Comparison of ENCODE assay signal across 20 cellular contexts in genomic region chr2:119546446-119546765, GRCh38. TPM values are rescaled to one million over a fixed set of nuclear protein-coding genes. Genes with fewer than 3 reads are reported as not detected.
DNase-seq lines count a peak whose midpoint lies in the region; ATAC-seq and TF ChIP-seq lines count a peak whose summit lies in the region.
"Had no signal": no experiment of that assay in that cellular context is flagged by ENCODE, and none has a peak within 500 bp of the region (broad histone marks: within the 10 kb centered on the region; RNA-seq: fewer than 3 reads in every experiment).

No MANE protein-coding gene starts in this region.

- H3K27ac ChIP-seq in duodenal mucosa (ENCODE audit: low read depth, low read length) (no peak overlapping the region), mesodermal cell (ENCODE audit: low read depth, low read length, severe bottlenecking) (peak overlapping the region; percentile 43)
- H3K27ac ChIP-seq in CD8-positive, alpha-beta T cell (ENCODE audit: low read depth, low read length), result no peak overlapping the region
- H3K27ac ChIP-seq: BLaER1 treated with 17β-estradiol and CSF1 and Interleukin-3, amounts not matched to agents 10 nM and 100 nM had no signal

- intact Hi-C loops in CD8-positive, alpha-beta T cell (cut with DNase I, micrococcal nuclease), result no loop called here

- H3K4me1 Mint-ChIP-seq in type B pancreatic cell (ENCODE audit: unreplicated experiment), result peaks cover 25% of the 10 kb centered on the region
- H3K4me1 Mint-ChIP-seq in CD8-positive, alpha-beta T cell (ENCODE audit: low read depth), result peaks cover 8% of the 10 kb centered on the region

- H3K27ac Mint-ChIP-seq in type B pancreatic cell, result peak overlapping the region; percentile 30
- H3K27ac Mint-ChIP-seq in CD8-positive, alpha-beta T cell, result no peak overlapping the region
- H3K27ac Mint-ChIP-seq: CD8-positive, alpha-beta memory T cell had no signal

- no peak for TF ChIP-seq CTCF in type B pancreatic cell (conservative IDR thresholded peaks at IDR 0.05)
- TF ChIP-seq CTCF in CD8-positive, alpha-beta T cell (IDR thresholded peaks at IDR 0.05), result no peak

- H3K36me3 ChIP-seq in duodenal mucosa (ENCODE audit: control insufficient read depth in 1 of 2, insufficient read depth in 2 of 2, low read length in 2 of 2) (no peaks in the 10 kb centered on the region), mesodermal cell (ENCODE audit: control insufficient read depth, insufficient read depth, low read length) (no peaks in the 10 kb centered on the region)
- no peaks in the 10 kb centered on the region for H3K36me3 ChIP-seq in CD8-positive, alpha-beta T cell (ENCODE audit: insufficient read depth, low read length)
- H3K36me3 ChIP-seq: BLaER1 treated with 17β-estradiol and CSF1 and Interleukin-3, amounts not matched to agents 10 nM and 100 nM had no signal

- POLR2A ChIA-PET in CD8-positive, alpha-beta T cell (lab: Charles Lee), result no interaction called here

- peaks cover 3% of the 10 kb centered on the region for H3K36me3 Mint-ChIP-seq in type B pancreatic cell
- H3K36me3 Mint-ChIP-seq in CD8-positive, alpha-beta T cell, result no peaks in the 10 kb centered on the region

- H3K27me3 ChIP-seq in duodenal mucosa (ENCODE audit: control insufficient read depth in 1 of 2, insufficient read depth in 2 of 2, low read length in 2 of 2), result no peaks in the 10 kb centered on the region
- H3K27me3 ChIP-seq in CD8-positive, alpha-beta T cell (ENCODE audit: insufficient read depth, low read length), result peaks cover 13% of the 10 kb centered on the region

- CTCF ChIA-PET in CD8-positive, alpha-beta T cell (lab: Charles Lee), result no interaction called here

- H3K4me1 ChIP-seq in duodenal mucosa (ENCODE audit: control insufficient read depth in 1 of 2, insufficient read depth in 2 of 2, low read length in 2 of 2), result peaks cover 39 to 46% of the 10 kb centered on the region in 2 donors
- peaks cover 8% of the 10 kb centered on the region for H3K4me1 ChIP-seq in mesodermal cell (ENCODE audit: control insufficient read depth, insufficient read depth, low read length, poor library complexity, severe bottlenecking)
- H3K4me1 ChIP-seq in CD8-positive, alpha-beta T cell (ENCODE audit: insufficient read depth, low read length), result no peaks in the 10 kb centered on the region

- no peak overlapping the region for H3K9ac ChIP-seq in duodenal mucosa (ENCODE audit: low read depth in 1 of 2, low read length in 2 of 2)
- H3K9ac ChIP-seq: BLaER1 treated with 17β-estradiol and CSF1 and Interleukin-3, amounts not matched to agents 10 nM and 100 nM had no signal

- DNase-seq in OCI-M1 (lab: John Stamatoyannopoulos, UW) (peak; percentile 16), type B pancreatic cell (ENCODE audit: extremely low spot score, unreplicated experiment) (no peak), dedifferentiated amniotic fluid mesenchymal stem cell (ENCODE audit: extremely low spot score) (no peak), epidermal melanocyte (ENCODE audit: insufficient read length, low spot score) (no peak)
- no peak for DNase-seq in CD8-positive, alpha-beta T cell
- DNase-seq: CD8-positive, alpha-beta memory T cell; GOT3; NCI-H1092 treated with DMSO at 0.1 percent for 48 hours; NCI-H2081; NCI-H2171 treated with DMSO at 0.1 percent for 48 hours; NCI-H446; NCI-H526 treated with DMSO at 0.1 percent for 48 hours; NK-92 treated with Interleukin-12 subunit alpha and Interleukin-12 subunit beta, amount 100 ng/mL, for 24 hours; Right ventricle myocardium superior had no signal

- 100% methylated on average over 1 of the region's 1 CpG; no CpG with 5 or more reads in 1 of the 2 experiments for WGBS in mesodermal cell (ENCODE audit: insufficient coverage in 2 of 2), 2 experiments

- H3K4me3 ChIP-seq in duodenal mucosa (ENCODE audit: low read depth in 1 of 2, low read length in 2 of 2) (peak overlapping the region; percentile 7 to 8), mesodermal cell (ENCODE audit: extremely low read depth, insufficient read depth, low read length, poor library complexity, severe bottlenecking) (no peak overlapping the region)
- no peak overlapping the region for H3K4me3 ChIP-seq in CD8-positive, alpha-beta T cell (ENCODE audit: low read depth, low read length)
- H3K4me3 ChIP-seq: BLaER1 treated with 17β-estradiol and CSF1 and Interleukin-3, amounts not matched to agents 10 nM and 100 nM; GM12878 had no signal

- H3K9me3 ChIP-seq in duodenal mucosa (ENCODE audit: control insufficient read depth in 1 of 2, low read length in 2 of 2), result no peaks in the 10 kb centered on the region
- no peaks in the 10 kb centered on the region for H3K9me3 ChIP-seq in mesodermal cell (ENCODE audit: control insufficient read depth, low read length)
- no peaks in the 10 kb centered on the region for H3K9me3 ChIP-seq in CD8-positive, alpha-beta T cell (ENCODE audit: low read length)

- peaks cover 7% of the 10 kb centered on the region for H3K27me3 Mint-ChIP-seq in type B pancreatic cell
- peaks cover 50% of the 10 kb centered on the region for H3K27me3 Mint-ChIP-seq in CD8-positive, alpha-beta T cell (ENCODE audit: low read depth)

- no peaks in the 10 kb centered on the region for H3K9me3 Mint-ChIP-seq in type B pancreatic cell
- no peaks in the 10 kb centered on the region for H3K9me3 Mint-ChIP-seq in CD8-positive, alpha-beta T cell

- ATAC-seq in CD8-positive, alpha-beta T cell, result no peak
- no peak for ATAC-seq in HG03025 (IDR thresholded peaks at IDR 0.05; ENCODE audit: low FRiP score, unreplicated experiment)
- ATAC-seq: GM12878, HCT116 had no signal

- peak overlapping the region; percentile 46 for H3K4me3 Mint-ChIP-seq in type B pancreatic cell
- no peak overlapping the region for H3K4me3 Mint-ChIP-seq in CD8-positive, alpha-beta T cell
- H3K4me3 Mint-ChIP-seq: CD8-positive, alpha-beta memory T cell had no signal

RNA-seq across cellular contexts. Expression of gene CFAP221, which starts 2.2 kb away (rescaled TPM):
- 3.6 TPM for polyA plus RNA-seq in mesodermal cell (2013, experiment 1 of 2)
- 3.2 TPM for polyA plus RNA-seq in mesodermal cell (2013, experiment 2 of 2)
- total RNA-seq in type B pancreatic cell (ENCODE audit: low replicate concordance), result 1.6 and 4.8 TPM in 2 replicates
- total RNA-seq in CD8-positive, alpha-beta T cell, result not detected
- total RNA-seq: CD8-positive, alpha-beta memory T cell; GM12878 had no signal
- polyA plus RNA-seq: CD8-positive, alpha-beta memory T cell; GM12878 had no signal

RNA-seq across cellular contexts. Expression of gene SCTR, which starts 22.1 kb away (rescaled TPM):
- polyA plus RNA-seq in mesodermal cell (2013, experiment 1 of 2), result 1.7 TPM
- polyA plus RNA-seq in mesodermal cell (2013, experiment 2 of 2), result 0.81 TPM
- total RNA-seq in type B pancreatic cell (ENCODE audit: low replicate concordance), result 1.9 and 2.4 TPM in 2 replicates
- not detected for total RNA-seq in CD8-positive, alpha-beta T cell
- total RNA-seq: CD8-positive, alpha-beta memory T cell; GM12878 had no signal
- polyA plus RNA-seq: CD8-positive, alpha-beta memory T cell had no signal

Comparison
In these comparisons a context has a peak if more than half of its experiments do, and no peak if none do; other contexts are left out.
1. H3K4me3 ChIP-seq: peak in duodenal mucosa (2 of 2); none in mesodermal cell (single experiment) and CD8-positive, alpha-beta T cell (single experiment).